Comparison of ENCODE assay signal across 9 cellular contexts in the genomic region with DNA sequence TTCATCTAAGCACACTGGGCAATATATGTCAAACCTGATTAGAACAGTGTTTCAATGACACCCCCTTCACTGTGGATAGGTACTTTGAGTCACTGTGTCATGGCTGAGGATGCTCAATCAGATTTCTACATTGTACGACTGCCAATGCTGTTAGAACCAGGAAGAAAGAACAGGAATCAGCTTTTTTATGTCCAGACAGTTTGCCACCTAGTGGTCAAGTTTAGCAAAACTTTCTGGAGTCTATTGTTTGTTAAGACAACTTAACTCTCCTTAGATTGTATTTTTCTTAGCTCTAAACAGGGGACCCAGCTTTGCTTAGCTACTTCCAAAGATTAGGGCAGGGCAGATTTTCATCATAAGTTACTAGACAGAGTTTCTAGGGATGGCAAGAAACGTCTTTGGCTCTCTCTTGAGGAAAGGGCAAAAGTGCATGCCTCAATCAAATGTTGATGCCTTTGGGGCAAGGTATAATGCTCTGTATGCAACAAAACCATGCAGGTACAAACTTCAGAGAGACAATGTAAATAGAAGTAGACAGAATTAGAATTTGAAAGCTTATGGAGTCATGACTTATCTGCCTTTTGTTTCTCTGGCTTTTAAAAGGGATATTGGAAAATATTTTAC. TPM values are rescaled to one million over a fixed set of nuclear protein-coding genes. Genes with fewer than 3 reads are reported as not detected.
DNase-seq lines count a peak whose midpoint lies in the region; ATAC-seq and TF ChIP-seq lines count a peak whose summit lies in the region.
"Had no signal": no experiment of that assay in that cellular context is flagged by ENCODE, and none has a peak within 500 bp of the region (broad histone marks: within the 10 kb centered on the region; RNA-seq: fewer than 3 reads in every experiment).

No MANE protein-coding gene starts in this region.

- ATAC-seq in GM19455 (IDR thresholded peaks at IDR 0.05; ENCODE audit: unreplicated experiment) = peak; percentile 68
- no peak for ATAC-seq in GM18505 (IDR thresholded peaks at IDR 0.05; ENCODE audit: unreplicated experiment)

- H3K79me2 ChIP-seq in OCI-LY7 (ENCODE audit: insufficient read depth, low read depth, low read length) = no peaks in the 10 kb centered on the region

- BruUV-seq in OCI-LY7 (replicated peaks; lab: Mats Ljungman, UMichigan) = no TSS peak

- no peaks in the 10 kb centered on the region for H3K9me3 Mint-ChIP-seq in mesothelial cell of epicardium
- H3K9me3 Mint-ChIP-seq: stimulated activated naive CD8-positive, alpha-beta T cell treated with anti-CD3 and anti-CD28 coated beads, Interleukin-15, Interleukin-2, amounts not matched to agents 100 ng/mL and 50 ng/mL, for 24 hours had no signal

- no peaks in the 10 kb centered on the region for H4K20me1 ChIP-seq in OCI-LY7 (ENCODE audit: insufficient read depth, low read length)

- H3K27me3 Mint-ChIP-seq in mesothelial cell of epicardium (ENCODE audit: low read depth) = peaks cover 27% of the 10 kb centered on the region
- H3K27me3 Mint-ChIP-seq: stimulated activated naive CD8-positive, alpha-beta T cell treated with anti-CD3 and anti-CD28 coated beads, Interleukin-15, Interleukin-2, amounts not matched to agents 100 ng/mL and 50 ng/mL, for 24 hours had no signal

- H3K4me2 ChIP-seq in OCI-LY7 (ENCODE audit: low read length) = peak overlapping the region; percentile 55

- TF ChIP-seq CTCF in OCI-LY7 (conservative IDR thresholded peaks at IDR 0.05; ENCODE audit: low read length) (peak; percentile 93), mesothelial cell of epicardium (IDR thresholded peaks at IDR 0.05; ENCODE audit: unreplicated experiment) (peak; percentile 94)

- peaks cover 45% of the 10 kb centered on the region for H3K4me1 ChIP-seq in OCI-LY7 (ENCODE audit: insufficient read depth, low read length, poor library complexity, severe bottlenecking)

- H3K4me3 Mint-ChIP-seq in mesothelial cell of epicardium = no peak overlapping the region
- H3K4me3 Mint-ChIP-seq: stimulated activated naive CD8-positive, alpha-beta T cell treated with anti-CD3 and anti-CD28 coated beads, Interleukin-15, Interleukin-2, amounts not matched to agents 100 ng/mL and 50 ng/mL, for 24 hours had no signal

- peak overlapping the region; percentile 60; the same call in 1 of the 2 replicates for H2AFZ ChIP-seq in OCI-LY7 (ENCODE audit: low read length)

- no peak for TF ChIP-seq POLR2A in GM18505 (IDR thresholded peaks at IDR 0.05; ENCODE audit: borderline replicate concordance, extremely low read depth, insufficient read depth, insufficient read length)

- peaks cover 55% of the 10 kb centered on the region for H3K9me3 ChIP-seq in OCI-LY7 (ENCODE audit: low read length)

- CTCF ChIA-PET in OCI-LY7 (lab: Charles Lee; ENCODE audit: unreplicated experiment) = interaction anchor here (0.6 to 2.4 kb wide), 9 partner anchors 15 to 377 kb away, joined by 3 to 19 read pairs (median 3); partner anchors contain the start of gene BMP3

- peaks cover 52% of the 10 kb centered on the region for H3K36me3 ChIP-seq in OCI-LY7 (ENCODE audit: insufficient read depth, low read length)

- H3K4me1 Mint-ChIP-seq in mesothelial cell of epicardium = peaks cover 2% of the 10 kb centered on the region

- no peaks in the 10 kb centered on the region for H3K36me3 Mint-ChIP-seq in mesothelial cell of epicardium

- H3K9me2 ChIP-seq in OCI-LY7 (ENCODE audit: insufficient read depth, low read length) = no peaks in the 10 kb centered on the region

- H3K27ac ChIP-seq in OCI-LY7 (ENCODE audit: low read depth, low read length, poor library complexity, severe bottlenecking) = peak overlapping the region; percentile 97

- peak overlapping the region; percentile 5 for H3K4me3 ChIP-seq in OCI-LY7 (ENCODE audit: low read depth, low read length, poor library complexity, severe bottlenecking)

- DNase-seq in NCI-H2196 (lab: John Stamatoyannopoulos, UW; ENCODE audit: unreplicated experiment) (peak; percentile 17), NCI-H2196 treated with DMSO at 0.1 percent for 48 hours (lab: John Stamatoyannopoulos, UW; ENCODE audit: unreplicated experiment) (no peak), HuH-7 (ENCODE audit: low spot score) (peak; percentile 3), OCI-LY7 (ENCODE audit: low spot score) (peak; percentile 87), dedifferentiated amniotic fluid mesenchymal stem cell (ENCODE audit: extremely low spot score) (peak; percentile 75), mesothelial cell of epicardium (ENCODE audit: low spot score in 2 of 2, unreplicated experiment in 2 of 2) (no peak)

- POLR2A ChIA-PET in OCI-LY7 (lab: Charles Lee) = interaction anchor here (0.6 to 8.6 kb wide), 14 partner anchors 14 to 626 kb away, joined by 3 to 98 read pairs (median 4); partner anchors contain the start of gene BMP3

- intact Hi-C loops in OCI-LY7 (cut with micrococcal nuclease; ENCODE audit: unreplicated experiment) = loop anchor here (1.0 kb wide), 6 partner anchors 49 to 628 kb away; no protein-coding TSS in a partner anchor

- no peak overlapping the region for H3K27ac Mint-ChIP-seq in mesothelial cell of epicardium
- H3K27ac Mint-ChIP-seq: stimulated activated naive CD8-positive, alpha-beta T cell treated with anti-CD3 and anti-CD28 coated beads, Interleukin-15, Interleukin-2, amounts not matched to agents 100 ng/mL and 50 ng/mL, for 24 hours had no signal

RNA-seq across cellular contexts. Expression of gene BMP3, which starts 40.5 kb away (rescaled TPM):
- total RNA-seq in OCI-LY7 (2014; rRNA removed; shearing (Covaris generic)) = 40.6 and 45.8 TPM in 2 replicates
- 55.0 and 55.9 TPM in 2 replicates for total RNA-seq in OCI-LY7 (2022)
- total RNA-seq in mesothelial cell of epicardium = 0.07 TPM in 2 of 3 replicates, not detected in the other

Comparison
In these comparisons a context has a peak if more than half of its experiments do, and no peak if none do; other contexts are left out.
1. DNase-seq: peak in NCI-H2196 (single experiment), HuH-7 (single experiment), OCI-LY7 (single experiment) and dedifferentiated amniotic fluid mesenchymal stem cell (single experiment); none in NCI-H2196 treated with DMSO at 0.1 percent for 48 hours (single experiment) and mesothelial cell of epicardium (0 of 2).
2. RNA of gene BMP3, which starts 40.5 kb away (total RNA-seq): 40.6 to 55.9 TPM in OCI-LY7; 0.07 TPM in mesothelial cell of epicardium; every median in the first group is over 10 times any median in the second.